ENCODE assay signal across 14 cellular contexts in genomic region chr17:57536789-57537523, GRCh38.
DNase-seq lines count a peak whose midpoint lies in the region; ATAC-seq and TF ChIP-seq lines count a peak whose summit lies in the region.
"Had no signal": no experiment of that assay in that cellular context is flagged by ENCODE, and none has a peak within 500 bp of the region (broad histone marks: within the 10 kb centered on the region; RNA-seq: fewer than 3 reads in every experiment).

No MANE protein-coding gene starts in this region.

- H3K36me3 ChIP-seq in WERI-Rb-1 (peaks cover 51% of the 10 kb centered on the region), hepatocyte (replicated peaks; ENCODE audit: insufficient read depth, low read depth) (no peaks in the 10 kb centered on the region), transverse colon (no peaks in the 10 kb centered on the region)

- peaks cover 16% of the 10 kb centered on the region for H3K79me2 ChIP-seq in hepatocyte

- H3K27me3 ChIP-seq in WERI-Rb-1 (ENCODE audit: insufficient read depth, low read depth, severe bottlenecking) = no peaks in the 10 kb centered on the region
- H3K27me3 ChIP-seq in hepatocyte = no peaks in the 10 kb centered on the region
- no peaks in the 10 kb centered on the region for H3K27me3 ChIP-seq in transverse colon
- H3K27me3 ChIP-seq: esophagus squamous epithelium had no signal

- no peaks in the 10 kb centered on the region for H3K9me3 ChIP-seq in WERI-Rb-1 (ENCODE audit: severe bottlenecking)
- no peaks in the 10 kb centered on the region for H3K9me3 ChIP-seq in hepatocyte (ENCODE audit: low read depth)
- no peaks in the 10 kb centered on the region for H3K9me3 ChIP-seq in transverse colon
- H3K9me3 ChIP-seq: esophagus squamous epithelium had no signal

- H3K4me1 Mint-ChIP-seq in activated naive CD4-positive, alpha-beta T cell treated with anti-CD3 and anti-CD28 coated beads, Interleukin-2, amount 50 U/mL, for 24 hours = peaks cover 37% of the 10 kb centered on the region
- peaks cover 21 to 60% of the 10 kb centered on the region in 2 donors for H3K4me1 Mint-ChIP-seq in stimulated activated naive B cell treated with anti-CD40 and anti-IgM and Interleukin-4, amounts not matched to agents 10 μg/mL and 1 μg/mL and 100 μg/mL, for 72 hours

- H2AFZ ChIP-seq in hepatocyte = no peak overlapping the region

- no peak overlapping the region for H3K4me3 ChIP-seq in WERI-Rb-1 (ENCODE audit: low read depth, low read length)
- no peak overlapping the region for H3K4me3 ChIP-seq in hepatocyte
- H3K4me3 ChIP-seq in transverse colon = no peak overlapping the region
- H3K4me3 ChIP-seq: esophagus squamous epithelium, K562 had no signal

- DNase-seq in activated naive CD4-positive, alpha-beta T cell treated with Interleukin-2 at 50 U/mL for 16 hours = no peak
- DNase-seq in WERI-Rb-1 (no peak), hepatocyte (ENCODE audit: low spot score) (no peak), transverse colon (no peak)
- no peak for DNase-seq in stimulated activated naive B cell treated with anti-CD40 and anti-IgM and Interleukin-4, amounts not matched to agents 10 μg/mL and 1 μg/mL and 100 μg/mL, for 72 hours
- DNase-seq in stimulated activated CD8-positive, alpha-beta memory T cell treated with anti-CD3 and anti-CD28 coated beads, Interleukin-4, amount 100 ng/mL, for 48 hours = no peak
- DNase-seq: esophagus squamous epithelium; NCI-H1694 treated with DMSO at 0.1 percent for 48 hours; NCI-H526 treated with DMSO at 0.1 percent for 48 hours; stimulated activated CD4-positive, alpha-beta T cell treated with anti-CD3 and anti-CD28 coated beads, Interleukin-1b, Interleukin-23, amount 100 ng/mL, for 48 hours had no signal

- WGBS in hepatocyte (ENCODE audit: low lambda C conversion rate, missing lambda C conversion rate) = 92% methylated on average over 10 of the region's 10 CpGs
- 90 to 100% methylated on average over 1 to 10 of the region's 10 CpGs for WGBS in transverse colon (ENCODE audit: low coverage in 1 of 2), 2 donors

- no peak for TF ChIP-seq POLR2A in transverse colon (IDR thresholded peaks at IDR 0.05)

- no peak overlapping the region for H3K4me2 ChIP-seq in hepatocyte

- no peak for TF ChIP-seq CTCF in WERI-Rb-1 (IDR thresholded peaks at IDR 0.05; ENCODE audit: low read depth, low read length)
- no peak for TF ChIP-seq CTCF in hepatocyte (IDR thresholded peaks at IDR 0.05; ENCODE audit: poor library complexity)
- no peak for TF ChIP-seq CTCF in transverse colon (IDR thresholded peaks at IDR 0.05)

- no peaks in the 10 kb centered on the region for H3K9me2 ChIP-seq in hepatocyte (replicated peaks; ENCODE audit: insufficient read depth)

- no peak overlapping the region for H3K27ac Mint-ChIP-seq in activated naive CD4-positive, alpha-beta T cell treated with anti-CD3 and anti-CD28 coated beads, Interleukin-2, amount 50 U/mL, for 24 hours
- peak overlapping the region; percentile 20 for H3K27ac Mint-ChIP-seq in stimulated activated naive B cell treated with anti-CD40 and anti-IgM and Interleukin-4, amounts not matched to agents 10 μg/mL and 1 μg/mL and 100 μg/mL, for 72 hours

- H3K27me3 Mint-ChIP-seq in activated naive CD4-positive, alpha-beta T cell treated with anti-CD3 and anti-CD28 coated beads, Interleukin-2, amount 50 U/mL, for 24 hours = no peaks in the 10 kb centered on the region
- no peaks in the 10 kb centered on the region for H3K27me3 Mint-ChIP-seq in stimulated activated naive B cell treated with anti-CD40 and anti-IgM and Interleukin-4, amounts not matched to agents 10 μg/mL and 1 μg/mL and 100 μg/mL, for 72 hours

- H3K4me1 ChIP-seq in hepatocyte (ENCODE audit: insufficient read depth) (peaks cover 53% of the 10 kb centered on the region), transverse colon (peaks cover 0 to 20% (median 4%) of the 10 kb centered on the region in 4 donors)

- H3K4me3 Mint-ChIP-seq in activated naive CD4-positive, alpha-beta T cell treated with anti-CD3 and anti-CD28 coated beads, Interleukin-2, amount 50 U/mL, for 24 hours = peak overlapping the region; percentile 39
- peak overlapping the region; percentile 29 to 59 for H3K4me3 Mint-ChIP-seq in stimulated activated naive B cell treated with anti-CD40 and anti-IgM and Interleukin-4, amounts not matched to agents 10 μg/mL and 1 μg/mL and 100 μg/mL, for 72 hours
- H3K4me3 Mint-ChIP-seq: WTC11 had no signal

- H3K36me3 Mint-ChIP-seq in activated naive CD4-positive, alpha-beta T cell treated with anti-CD3 and anti-CD28 coated beads, Interleukin-2, amount 50 U/mL, for 24 hours = peaks cover 2% of the 10 kb centered on the region
- H3K36me3 Mint-ChIP-seq in stimulated activated naive B cell treated with anti-CD40 and anti-IgM and Interleukin-4, amounts not matched to agents 10 μg/mL and 1 μg/mL and 100 μg/mL, for 72 hours = peaks cover 14 to 32% of the 10 kb centered on the region in 2 donors
- H3K36me3 Mint-ChIP-seq: WTC11 had no signal

- no peak for TF ChIP-seq EP300 in transverse colon (IDR thresholded peaks at IDR 0.05; ENCODE audit: low read depth)

- H3K9me3 Mint-ChIP-seq in activated naive CD4-positive, alpha-beta T cell treated with anti-CD3 and anti-CD28 coated beads, Interleukin-2, amount 50 U/mL, for 24 hours = no peaks in the 10 kb centered on the region
- H3K9me3 Mint-ChIP-seq in stimulated activated naive B cell treated with anti-CD40 and anti-IgM and Interleukin-4, amounts not matched to agents 10 μg/mL and 1 μg/mL and 100 μg/mL, for 72 hours = no peaks in the 10 kb centered on the region
- H3K9me3 Mint-ChIP-seq: WTC11 had no signal

- in situ Hi-C loops in transverse colon (cut with MboI; ENCODE audit: low pct_ligation_motif_present in 1 of 4, low pct_unique_long_range_greater_than_20kb in 1 of 4, low sequenced_read_pairs in 3 of 4) = no loop called here

- no peaks in the 10 kb centered on the region for H4K20me1 ChIP-seq in hepatocyte (ENCODE audit: insufficient read depth, poor library complexity, severe bottlenecking)

- intact Hi-C loops in transverse colon (cut with DNase I; ENCODE audit: low total_unique reads) = no loop called here

- H3K27ac ChIP-seq in WERI-Rb-1 (peak overlapping the region; percentile 78), hepatocyte (peak overlapping the region; percentile 86), transverse colon (no peak overlapping the region)

- ATAC-seq in stimulated activated naive B cell treated with anti-CD40 and anti-IgM and Interleukin-4, amounts not matched to agents 10 μg/mL and 1 μg/mL and 100 μg/mL, for 72 hours (replicated peaks) = no peak
- ATAC-seq in HG03159 (IDR thresholded peaks at IDR 0.05; ENCODE audit: unreplicated experiment) = no peak
- ATAC-seq: K562, WTC11 had no signal

Comparison
In these comparisons a context has a peak if more than half of its experiments do, and no peak if none do; other contexts are left out.
1. H3K27ac ChIP-seq: peak in WERI-Rb-1 (single experiment) and hepatocyte (single experiment); none in transverse colon (0 of 4).